19 cellular contexts compared by ENCODE assay signal in genomic region chr2:134348239-134348638, GRCh38.
A peak's percentile ranks its signal among the peaks of the same experiment; 100 is the strongest.
DNase-seq lines count a peak whose midpoint lies in the region; ATAC-seq and TF ChIP-seq lines count a peak whose summit lies in the region.
"Had no signal": no experiment of that assay in that cellular context is flagged by ENCODE, and none has a peak within 500 bp of the region (broad histone marks: within the 10 kb centered on the region; RNA-seq: fewer than 3 reads in every experiment).

No MANE protein-coding gene starts in this region.

- H3K27ac ChIP-seq in ascending aorta (peak overlapping the region; percentile 54 to 60), vagina (peak overlapping the region; percentile 12), WERI-Rb-1 (no peak overlapping the region), OCI-LY7 (ENCODE audit: low read depth, low read length, poor library complexity, severe bottlenecking) (no peak overlapping the region)
- H3K27ac ChIP-seq: adrenal gland, neutrophil, right atrium auricular region had no signal

- H3K36me3 Mint-ChIP-seq in natural killer cell treated with Interleukin-12 subunit alpha and Interleukin-12 subunit beta and Interleukin-15 and Interleukin-18, amount 100 ng/mL, for 72 hours, result peaks cover 22% of the 10 kb centered on the region
- peaks cover 15% of the 10 kb centered on the region for H3K36me3 Mint-ChIP-seq in natural killer cell
- peaks cover 40% of the 10 kb centered on the region for H3K36me3 Mint-ChIP-seq in activated CD4-positive, alpha-beta memory T cell treated with anti-CD3 and anti-CD28 coated beads, Interleukin-2, amount 10 ng/mL, durations not matched to agents 7 days and 5 days (ENCODE audit: low read depth)

- no peak overlapping the region for H3K4me3 ChIP-seq in ascending aorta
- H3K4me3 ChIP-seq in fibroblast of pulmonary artery (replicated peaks; ENCODE audit: low read depth, low read length), result no peak overlapping the region
- no peak overlapping the region for H3K4me3 ChIP-seq in vagina
- H3K4me3 ChIP-seq in WERI-Rb-1 (ENCODE audit: low read depth, low read length), result no peak overlapping the region
- H3K4me3 ChIP-seq in OCI-LY7 (ENCODE audit: low read depth, low read length, poor library complexity, severe bottlenecking), result no peak overlapping the region
- H3K4me3 ChIP-seq: adrenal gland, right atrium auricular region had no signal

- no peaks in the 10 kb centered on the region for H3K79me2 ChIP-seq in OCI-LY7 (ENCODE audit: insufficient read depth, low read depth, low read length)

- no peak for TF ChIP-seq CTCF in natural killer cell (IDR thresholded peaks at IDR 0.05)
- no peak for TF ChIP-seq CTCF in ascending aorta (IDR thresholded peaks at IDR 0.05)
- no peak for TF ChIP-seq CTCF in fibroblast of pulmonary artery (IDR thresholded peaks at IDR 0.05; ENCODE audit: low read length, missing control alignments)
- no peak for TF ChIP-seq CTCF in vagina (IDR thresholded peaks at IDR 0.05)
- no peak for TF ChIP-seq CTCF in WERI-Rb-1 (IDR thresholded peaks at IDR 0.05; ENCODE audit: low read depth, low read length)
- TF ChIP-seq CTCF in OCI-LY7 (conservative IDR thresholded peaks at IDR 0.05; ENCODE audit: low read length), result no peak

- H2AFZ ChIP-seq in OCI-LY7 (ENCODE audit: low read length), result no peak overlapping the region

- BruUV-seq in OCI-LY7 (replicated peaks; lab: Mats Ljungman, UMichigan), result no TSS peak

- H3K9me2 ChIP-seq in OCI-LY7 (ENCODE audit: insufficient read depth, low read length), result no peaks in the 10 kb centered on the region

- no peaks in the 10 kb centered on the region for H4K20me1 ChIP-seq in OCI-LY7 (ENCODE audit: insufficient read depth, low read length)

- H3K27me3 Mint-ChIP-seq in natural killer cell treated with Interleukin-12 subunit alpha and Interleukin-12 subunit beta and Interleukin-15 and Interleukin-18, amount 100 ng/mL, for 72 hours, result no peaks in the 10 kb centered on the region
- H3K27me3 Mint-ChIP-seq in natural killer cell (ENCODE audit: low read depth in 2 of 2), result no peaks in the 10 kb centered on the region
- no peaks in the 10 kb centered on the region for H3K27me3 Mint-ChIP-seq in activated CD4-positive, alpha-beta memory T cell treated with anti-CD3 and anti-CD28 coated beads, Interleukin-2, amount 10 ng/mL, durations not matched to agents 7 days and 5 days

- H3K9me3 Mint-ChIP-seq in natural killer cell treated with Interleukin-12 subunit alpha and Interleukin-12 subunit beta and Interleukin-15 and Interleukin-18, amount 100 ng/mL, for 72 hours, result no peaks in the 10 kb centered on the region
- no peaks in the 10 kb centered on the region for H3K9me3 Mint-ChIP-seq in natural killer cell
- H3K9me3 Mint-ChIP-seq in activated CD4-positive, alpha-beta memory T cell treated with anti-CD3 and anti-CD28 coated beads, Interleukin-2, amount 10 ng/mL, durations not matched to agents 7 days and 5 days, result no peaks in the 10 kb centered on the region
- H3K9me3 Mint-ChIP-seq: immature natural killer cell had no signal

- H3K27ac Mint-ChIP-seq in natural killer cell treated with Interleukin-12 subunit alpha and Interleukin-12 subunit beta and Interleukin-15 and Interleukin-18, amount 100 ng/mL, for 72 hours, result peak overlapping the region; percentile 16 to 32
- no peak overlapping the region for H3K27ac Mint-ChIP-seq in natural killer cell
- no peak overlapping the region for H3K27ac Mint-ChIP-seq in activated CD4-positive, alpha-beta memory T cell treated with anti-CD3 and anti-CD28 coated beads, Interleukin-2, amount 10 ng/mL, durations not matched to agents 7 days and 5 days
- H3K27ac Mint-ChIP-seq: immature natural killer cell had no signal

- POLR2A ChIA-PET in OCI-LY7 (lab: Charles Lee), result interaction anchor here (0.8 to 1.4 kb wide), 3 partner anchors 12 to 38 kb away, joined by 3 to 7 read pairs (median 5); no protein-coding TSS in a partner anchor
- POLR2A ChIA-PET in activated CD4-positive, alpha-beta memory T cell treated with anti-CD3 and anti-CD28 coated beads, Interleukin-2, amount 10 ng/mL, durations not matched to agents 7 days and 5 days (lab: Charles Lee), result no interaction called here

- intact Hi-C loops in natural killer cell (cut with micrococcal nuclease), result no loop called here
- intact Hi-C loops in ascending aorta (cut with DNase I), result no loop called here
- intact Hi-C loops in vagina (cut with DNase I), result no loop called here
- intact Hi-C loops in OCI-LY7 (cut with micrococcal nuclease; ENCODE audit: unreplicated experiment), result no loop called here

- H3K9me3 ChIP-seq in ascending aorta (no peaks in the 10 kb centered on the region), vagina (no peaks in the 10 kb centered on the region), WERI-Rb-1 (ENCODE audit: severe bottlenecking) (no peaks in the 10 kb centered on the region), OCI-LY7 (ENCODE audit: low read length) (no peaks in the 10 kb centered on the region)
- H3K9me3 ChIP-seq: adrenal gland, neutrophil, right atrium auricular region had no signal

- no peak for ATAC-seq in natural killer cell treated with Interleukin-12 subunit alpha and Interleukin-12 subunit beta and Interleukin-15 and Interleukin-18, amount 100 ng/mL, for 72 hours
- no peak for ATAC-seq in natural killer cell

- no peaks in the 10 kb centered on the region for H3K36me3 ChIP-seq in ascending aorta
- no peaks in the 10 kb centered on the region for H3K36me3 ChIP-seq in vagina
- H3K36me3 ChIP-seq in WERI-Rb-1, result peaks cover 37% of the 10 kb centered on the region
- peaks cover 58% of the 10 kb centered on the region for H3K36me3 ChIP-seq in OCI-LY7 (ENCODE audit: insufficient read depth, low read length)
- H3K36me3 ChIP-seq: adrenal gland had no signal

- CTCF ChIA-PET in OCI-LY7 (lab: Charles Lee; ENCODE audit: unreplicated experiment), result no interaction called here
- CTCF ChIA-PET in activated CD4-positive, alpha-beta memory T cell treated with anti-CD3 and anti-CD28 coated beads, Interleukin-2, amount 10 ng/mL, durations not matched to agents 7 days and 5 days (lab: Charles Lee), result no interaction called here

- H3K27me3 ChIP-seq in ascending aorta (no peaks in the 10 kb centered on the region), vagina (no peaks in the 10 kb centered on the region), WERI-Rb-1 (ENCODE audit: insufficient read depth, low read depth, severe bottlenecking) (no peaks in the 10 kb centered on the region)
- H3K27me3 ChIP-seq: adrenal gland, neutrophil, right atrium auricular region had no signal

- no peak overlapping the region for H3K4me2 ChIP-seq in OCI-LY7 (ENCODE audit: low read length)

- H3K4me1 Mint-ChIP-seq in natural killer cell treated with Interleukin-12 subunit alpha and Interleukin-12 subunit beta and Interleukin-15 and Interleukin-18, amount 100 ng/mL, for 72 hours (ENCODE audit: low read depth in 2 of 2), result peaks cover 6 to 7% of the 10 kb centered on the region in 2 donors
- no peaks in the 10 kb centered on the region for H3K4me1 Mint-ChIP-seq in natural killer cell
- no peaks in the 10 kb centered on the region for H3K4me1 Mint-ChIP-seq in activated CD4-positive, alpha-beta memory T cell treated with anti-CD3 and anti-CD28 coated beads, Interleukin-2, amount 10 ng/mL, durations not matched to agents 7 days and 5 days

- no peak overlapping the region for H3K4me3 Mint-ChIP-seq in natural killer cell treated with Interleukin-12 subunit alpha and Interleukin-12 subunit beta and Interleukin-15 and Interleukin-18, amount 100 ng/mL, for 72 hours
- no peak overlapping the region for H3K4me3 Mint-ChIP-seq in natural killer cell
- H3K4me3 Mint-ChIP-seq in activated CD4-positive, alpha-beta memory T cell treated with anti-CD3 and anti-CD28 coated beads, Interleukin-2, amount 10 ng/mL, durations not matched to agents 7 days and 5 days, result no peak overlapping the region
- H3K4me3 Mint-ChIP-seq: immature natural killer cell had no signal

- TF ChIP-seq POLR2A in vagina (IDR thresholded peaks at IDR 0.05), result no peak

- H3K4me1 ChIP-seq in ascending aorta (peaks cover 0 to 5% of the 10 kb centered on the region in 2 donors), vagina (no peaks in the 10 kb centered on the region), OCI-LY7 (ENCODE audit: insufficient read depth, low read length, poor library complexity, severe bottlenecking) (no peaks in the 10 kb centered on the region)

- DNase-seq in natural killer cell treated with Interleukin-12 subunit alpha and Interleukin-12 subunit beta and Interleukin-15 and Interleukin-18, amount 100 ng/mL, for 72 hours (ENCODE audit: low spot score), result no peak
- DNase-seq in natural killer cell (no peak), ascending aorta (ENCODE audit: low spot score in 2 of 2) (no peak), fibroblast of pulmonary artery (ENCODE audit: low read depth) (peak; percentile 41), vagina (ENCODE audit: extremely low spot score in 2 of 2) (no peak), WERI-Rb-1 (no peak), OCI-LY7 (ENCODE audit: low spot score) (no peak)
- DNase-seq in activated CD4-positive, alpha-beta memory T cell treated with anti-CD3 and anti-CD28 coated beads, Interleukin-2, amount 10 ng/mL, durations not matched to agents 7 days and 5 days, result no peak
- DNase-seq: activated T-cell treated with anti-CD3 and anti-CD28 coated beads, Interleukin-2, amount 50 U/mL, for 1 hour; adrenal gland; AML-193; cerebellar nuclear complex; immature natural killer cell; NCI-H1694; SIG-M5; stimulated activated CD4-positive, alpha-beta T cell treated with anti-CD3 and anti-CD28 coated beads, Interleukin-1b, Interleukin-23, amount 100 ng/mL, for 48 hours; T-helper 9 cell had no signal

Comparison
In these comparisons a context has a peak if more than half of its experiments do, and no peak if none do; other contexts are left out.
1. H3K27ac Mint-ChIP-seq: peak in natural killer cell treated with Interleukin-12 subunit alpha and Interleukin-12 subunit beta and Interleukin-15 and Interleukin-18, amount 100 ng/mL, for 72 hours (2 of 2); none in natural killer cell (0 of 2) and activated CD4-positive, alpha-beta memory T cell treated with anti-CD3 and anti-CD28 coated beads, Interleukin-2, amount 10 ng/mL, durations not matched to agents 7 days and 5 days (single experiment).
2. H3K27ac ChIP-seq: peak in ascending aorta (2 of 2) and vagina (single experiment); none in WERI-Rb-1 (single experiment) and OCI-LY7 (single experiment).